In the genomic region with DNA sequence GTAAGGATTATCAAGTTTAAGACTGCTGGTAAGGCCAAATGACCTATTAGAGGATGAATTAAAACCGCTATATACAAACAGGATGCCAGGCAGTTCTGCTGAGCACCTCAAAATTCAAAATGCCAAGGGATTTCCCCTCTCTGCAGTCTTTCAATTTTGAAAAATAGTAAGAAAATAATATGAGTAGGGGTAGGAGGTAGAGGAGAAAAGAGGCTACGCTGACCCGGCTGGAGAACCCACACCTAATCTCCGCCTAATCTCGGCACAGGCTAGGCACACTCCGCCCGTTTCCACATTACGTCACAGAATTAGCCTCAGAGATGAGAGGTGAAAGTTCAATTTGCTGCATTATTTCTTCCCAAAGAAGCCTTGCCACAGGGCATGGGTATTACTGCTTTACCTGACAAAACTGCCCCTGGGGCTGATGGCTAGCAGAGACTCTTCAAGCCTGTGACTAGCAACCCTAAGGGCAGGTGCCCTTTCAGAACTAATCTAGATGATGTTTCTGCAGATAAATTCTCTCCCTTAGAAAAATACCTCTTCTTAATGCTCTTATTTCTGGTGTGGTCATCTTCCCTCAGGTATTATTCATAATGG, we compare ENCODE assay signal across 17 cellular contexts. TPM values are rescaled to one million over a fixed set of nuclear protein-coding genes. Genes with fewer than 3 reads are reported as not detected.
DNase-seq lines count a peak whose midpoint lies in the region; ATAC-seq, FAIRE-seq and TF ChIP-seq lines count a peak whose summit lies in the region.
"Had no signal": no experiment of that assay in that cellular context is flagged by ENCODE, and none has a peak within 500 bp of the region (broad histone marks: within the 10 kb centered on the region; RNA-seq: fewer than 3 reads in every experiment).

No MANE protein-coding gene starts in this region.

- no peak for TF ChIP-seq CTCF in WTC11 (IDR thresholded peaks at IDR 0.05)
- no peak for TF ChIP-seq CTCF in upper lobe of right lung (IDR thresholded peaks at IDR 0.05)
- TF ChIP-seq CTCF in kidney (IDR thresholded peaks at IDR 0.05; ENCODE audit: borderline replicate concordance, extremely low read depth, insufficient read depth), result no peak

- intact Hi-C loops in left colon (cut with DNase I, micrococcal nuclease), result loop anchor here in 1 of 2 donors (5.0 kb wide), 1 partner anchor 93 kb away; no protein-coding TSS in a partner anchor
- intact Hi-C loops in upper lobe of right lung (cut with DNase I), result no loop called here
- intact Hi-C loops in kidney (cut with DNase I), result no loop called here

- H3K4me3 Mint-ChIP-seq in stimulated activated naive CD8-positive, alpha-beta T cell treated with anti-CD3 and anti-CD28 coated beads, Interleukin-15, Interleukin-2, amounts not matched to agents 100 ng/mL and 50 ng/mL, for 24 hours, result peak overlapping the region; percentile 38
- H3K4me3 Mint-ChIP-seq in WTC11, result no peak overlapping the region

- no peak for ATAC-seq in stimulated activated naive CD8-positive, alpha-beta T cell treated with anti-CD3 and anti-CD28 coated beads, Interleukin-15, Interleukin-2, amounts not matched to agents 100 U/mL and 50 U/mL, for 24 hours
- ATAC-seq in WTC11, result no peak
- peak; percentile 68 for ATAC-seq in left colon
- no peak for ATAC-seq in upper lobe of right lung
- ATAC-seq: K562 had no signal

- peaks cover 59% of the 10 kb centered on the region for H3K4me1 Mint-ChIP-seq in stimulated activated naive CD8-positive, alpha-beta T cell treated with anti-CD3 and anti-CD28 coated beads, Interleukin-15, Interleukin-2, amounts not matched to agents 100 ng/mL and 50 ng/mL, for 24 hours (ENCODE audit: low read depth)
- H3K4me1 Mint-ChIP-seq in WTC11, result no peaks in the 10 kb centered on the region

- H3K27ac Mint-ChIP-seq in stimulated activated naive CD8-positive, alpha-beta T cell treated with anti-CD3 and anti-CD28 coated beads, Interleukin-15, Interleukin-2, amounts not matched to agents 100 ng/mL and 50 ng/mL, for 24 hours, result peak overlapping the region; percentile 73
- peak overlapping the region; percentile 34; the same call in 1 of the 2 replicates for H3K27ac Mint-ChIP-seq in WTC11

- FAIRE-seq in kidney (lab: Jason Lieb, UNC), result no peak
- FAIRE-seq: endometrium, K562 had no signal

- H3K4me3 ChIP-seq in upper lobe of right lung, result no peak overlapping the region
- H3K4me3 ChIP-seq in kidney (ENCODE audit: low read length in 2 of 2), result no peak overlapping the region
- H3K4me3 ChIP-seq: BLaER1, HAP-1, K562, tibial artery had no signal

- H3K27me3 ChIP-seq in upper lobe of right lung, result no peaks in the 10 kb centered on the region
- H3K27me3 ChIP-seq: BLaER1, foreskin keratinocyte, tibial artery had no signal

- no peak overlapping the region for H3K9ac ChIP-seq in kidney (ENCODE audit: low read length in 2 of 2)
- H3K9ac ChIP-seq: BLaER1 had no signal

- H3K9me3 Mint-ChIP-seq in stimulated activated naive CD8-positive, alpha-beta T cell treated with anti-CD3 and anti-CD28 coated beads, Interleukin-15, Interleukin-2, amounts not matched to agents 100 ng/mL and 50 ng/mL, for 24 hours, result no peaks in the 10 kb centered on the region
- H3K9me3 Mint-ChIP-seq in WTC11, result no peaks in the 10 kb centered on the region

- H3K4me1 ChIP-seq in upper lobe of right lung (peaks cover 8% of the 10 kb centered on the region), kidney (ENCODE audit: control insufficient read depth in 1 of 2, insufficient read depth in 1 of 2, low read depth in 1 of 2, low read length in 2 of 2) (peaks cover 0 to 4% of the 10 kb centered on the region in 2 donors)

- H3K9me3 ChIP-seq in upper lobe of right lung (no peaks in the 10 kb centered on the region), kidney (ENCODE audit: control insufficient read depth in 1 of 2, low read length in 2 of 2) (no peaks in the 10 kb centered on the region)
- H3K9me3 ChIP-seq: BLaER1, HAP-1, tibial artery had no signal

- H3K27me3 Mint-ChIP-seq in stimulated activated naive CD8-positive, alpha-beta T cell treated with anti-CD3 and anti-CD28 coated beads, Interleukin-15, Interleukin-2, amounts not matched to agents 100 ng/mL and 50 ng/mL, for 24 hours, result no peaks in the 10 kb centered on the region
- H3K27me3 Mint-ChIP-seq in WTC11 (ENCODE audit: low read depth), result no peaks in the 10 kb centered on the region

- POLR2A ChIA-PET in WTC11 (lab: Charles Lee), result no interaction called here

- no peaks in the 10 kb centered on the region for H3K36me3 ChIP-seq in upper lobe of right lung
- H3K36me3 ChIP-seq in kidney (ENCODE audit: control insufficient read depth in 1 of 2, insufficient read depth in 2 of 2, low read length in 2 of 2), result no peaks in the 10 kb centered on the region
- H3K36me3 ChIP-seq: HAP-1, tibial artery had no signal

- peaks cover 39% of the 10 kb centered on the region for H3K36me3 Mint-ChIP-seq in stimulated activated naive CD8-positive, alpha-beta T cell treated with anti-CD3 and anti-CD28 coated beads, Interleukin-15, Interleukin-2, amounts not matched to agents 100 ng/mL and 50 ng/mL, for 24 hours (ENCODE audit: low read depth)
- H3K36me3 Mint-ChIP-seq in WTC11, result no peaks in the 10 kb centered on the region

- DNase-seq in stimulated activated naive CD8-positive, alpha-beta T cell treated with anti-CD3 and anti-CD28 coated beads, Interleukin-15, Interleukin-2, amounts not matched to agents 100 U/mL and 50 U/mL, for 24 hours, result no peak
- no peak for DNase-seq in WTC11 (ENCODE audit: low spot score)
- DNase-seq in left colon, result no peak
- DNase-seq in upper lobe of right lung, result no peak
- no peak for DNase-seq in kidney
- DNase-seq in stimulated activated CD8-positive, alpha-beta memory T cell treated with anti-CD3 and anti-CD28 coated beads, Interleukin-4, amount 100 ng/mL, for 48 hours, result no peak
- DNase-seq in NCI-H1436 treated with DMSO at 0.1 percent for 48 hours (lab: John Stamatoyannopoulos, UW), result no peak
- DNase-seq: caudate nucleus, NCI-H1436, NCI-H446, tibial artery had no signal

- H3K27ac ChIP-seq in upper lobe of right lung (peak overlapping the region; percentile 18), kidney (ENCODE audit: low read depth in 2 of 2, low read length in 2 of 2) (no peak overlapping the region)
- H3K27ac ChIP-seq: BLaER1, foreskin keratinocyte, tibial artery had no signal

- CTCF ChIA-PET in WTC11 (lab: Charles Lee), result no interaction called here

TF ChIP-seq in WTC11, 78 proteins besides CTCF, POLR2A, EP300 and RAD21:
- no peak for TF ChIP-seq SMAD4 (CRISPR knock-in tag; IDR thresholded peaks at IDR 0.05)
- no peak for TF ChIP-seq TEAD4 (CRISPR knock-in tag; IDR thresholded peaks at IDR 0.05)
- TF ChIP-seq, protein P1, sequence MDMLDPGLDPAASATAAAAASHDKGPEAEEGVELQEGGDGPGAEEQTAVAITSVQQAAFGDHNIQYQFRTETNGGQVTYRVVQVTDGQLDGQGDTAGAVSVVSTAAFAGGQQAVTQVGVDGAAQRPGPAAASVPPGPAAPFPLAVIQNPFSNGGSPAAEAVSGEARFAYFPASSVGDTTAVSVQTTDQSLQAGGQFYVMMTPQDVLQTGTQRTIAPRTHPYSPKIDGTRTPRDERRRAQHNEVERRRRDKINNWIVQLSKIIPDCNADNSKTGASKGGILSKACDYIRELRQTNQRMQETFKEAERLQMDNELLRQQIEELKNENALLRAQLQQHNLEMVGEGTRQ (CRISPR knock-in tag; IDR thresholded peaks at IDR 0.05), result no peak
- no peak for TF ChIP-seq PRRX2 (CRISPR knock-in tag; IDR thresholded peaks at IDR 0.05)
- TF ChIP-seq ZNF423 (CRISPR knock-in tag; IDR thresholded peaks at IDR 0.05), result no peak
- TF ChIP-seq NFE2L1 (CRISPR knock-in tag; IDR thresholded peaks at IDR 0.05), result no peak
- TF ChIP-seq, protein P2, sequence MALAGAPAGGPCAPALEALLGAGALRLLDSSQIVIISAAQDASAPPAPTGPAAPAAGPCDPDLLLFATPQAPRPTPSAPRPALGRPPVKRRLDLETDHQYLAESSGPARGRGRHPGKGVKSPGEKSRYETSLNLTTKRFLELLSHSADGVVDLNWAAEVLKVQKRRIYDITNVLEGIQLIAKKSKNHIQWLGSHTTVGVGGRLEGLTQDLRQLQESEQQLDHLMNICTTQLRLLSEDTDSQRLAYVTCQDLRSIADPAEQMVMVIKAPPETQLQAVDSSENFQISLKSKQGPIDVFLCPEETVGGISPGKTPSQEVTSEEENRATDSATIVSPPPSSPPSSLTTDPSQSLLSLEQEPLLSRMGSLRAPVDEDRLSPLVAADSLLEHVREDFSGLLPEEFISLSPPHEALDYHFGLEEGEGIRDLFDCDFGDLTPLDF (CRISPR knock-in tag; IDR thresholded peaks at IDR 0.05), result no peak

RNA-seq across cellular contexts. Expression of a gene that starts 21.4 kb away (rescaled TPM):
- total RNA-seq in WTC11 (2021), result 4.0 to 4.7 TPM (median 4.1 TPM) in 3 replicates
- 1 to 10 TPM; 2.3 to 4.5 TPM for total RNA-seq in left colon
- total RNA-seq in upper lobe of right lung, result 187 TPM
- total RNA-seq in kidney, result 19.7 TPM
- polyA plus RNA-seq in kidney (ENCODE audit: insufficient read depth, low read depth, low replicate concordance), result 103 TPM
